Comparison of ENCODE assay signal across 28 cellular contexts in genomic region chr15:69703495-69704187, GRCh38.
A peak's percentile ranks its signal among the peaks of the same experiment; 100 is the strongest.
DNase-seq lines count a peak whose midpoint lies in the region; TF ChIP-seq lines count a peak whose summit lies in the region.
"Had no signal": no experiment of that assay in that cellular context is flagged by ENCODE, and none has a peak within 500 bp of the region (broad histone marks: within the 10 kb centered on the region; RNA-seq: fewer than 3 reads in every experiment).

No MANE protein-coding gene starts in this region.

- DNase-seq in DMS 273 (lab: John Stamatoyannopoulos, UW; ENCODE audit: unreplicated experiment) = peak; percentile 3
- no peak for DNase-seq in DMS 273 treated with DMSO at 0.1 percent for 48 hours (lab: John Stamatoyannopoulos, UW)
- peak; percentile 14 for DNase-seq in choroid plexus epithelial cell (ENCODE audit: low read depth)
- DNase-seq in middle frontal gyrus (ENCODE audit: extremely low spot score, low spot score) = peak; percentile 8
- no peak for DNase-seq in transverse colon
- DNase-seq in AG20443 (ENCODE audit: low spot score) = no peak
- no peak for DNase-seq in DMS53 treated with DMSO at 0.1 percent for 48 hours (lab: John Stamatoyannopoulos, UW; ENCODE audit: unreplicated experiment)
- no peak for DNase-seq in NOMO-1 treated with dmso at 0.1 percent for 144 hours (lab: John Stamatoyannopoulos, UW; ENCODE audit: unreplicated experiment)
- DNase-seq: activated CD4-positive, alpha-beta T cell treated with anti-CD3 and anti-CD28 coated beads for 36 hours; activated naive CD4-positive, alpha-beta T cell treated with anti-CD3 and anti-CD28 coated beads, Interleukin-2, amount 50 U/mL, for 16 hours; amniotic stem cell; effector memory CD4-positive, alpha-beta T cell; EL; erythroblast; islet precursor cell; KBM-7; left ventricle myocardium superior; mesendoderm; MM.1S; NCI-H2029 treated with DMSO at 0.1 percent for 48 hours; RPMI8226; stimulated activated CD4-positive, alpha-beta T cell treated with anti-CD3 and anti-CD28 coated beads, Interleukin-4, amount 100 ng/mL, for 1 hour; T-helper 9 cell had no signal

- peaks cover 6 to 7% of the 10 kb centered on the region in 2 donors for H3K9me3 ChIP-seq in transverse colon

- TF ChIP-seq EP300 in transverse colon (IDR thresholded peaks at IDR 0.05; ENCODE audit: low read depth) = no peak

- no peak for TF ChIP-seq CTCF in choroid plexus epithelial cell (conservative IDR thresholded peaks at IDR 0.05; ENCODE audit: low read depth, low read length)
- TF ChIP-seq CTCF in transverse colon (IDR thresholded peaks at IDR 0.05) = no peak

- in situ Hi-C loops in transverse colon (cut with MboI; ENCODE audit: low pct_ligation_motif_present in 1 of 4, low pct_unique_long_range_greater_than_20kb in 1 of 4, low sequenced_read_pairs in 3 of 4) = no loop called here

- intact Hi-C loops in transverse colon (cut with DNase I; ENCODE audit: low total_unique reads) = no loop called here

- H3K36me3 ChIP-seq in transverse colon = no peaks in the 10 kb centered on the region
- H3K36me3 ChIP-seq: cardiac muscle cell, neural progenitor cell, SJCRH30 had no signal

- H3K27me3 ChIP-seq in transverse colon = no peaks in the 10 kb centered on the region
- H3K27me3 ChIP-seq: cardiac muscle cell, neural progenitor cell, SJCRH30 had no signal

- no peak for TF ChIP-seq POLR2A in transverse colon (IDR thresholded peaks at IDR 0.05)

- WGBS in transverse colon (ENCODE audit: low coverage in 1 of 2), 2 donors = 68 to 74% methylated on average over 3 to 9 of the region's 9 CpGs

- H3K27ac ChIP-seq in transverse colon = peak overlapping the region in 3 of 4 donors; percentile 9 to 63 (median 36)
- H3K27ac ChIP-seq: 22Rv1, cardiac muscle cell, coronary artery, neural progenitor cell, SJCRH30 had no signal

- peaks cover 0 to 9% (median 0%) of the 10 kb centered on the region in 4 donors for H3K4me1 ChIP-seq in transverse colon
- H3K4me1 ChIP-seq: SJCRH30 had no signal

- H3K4me3 ChIP-seq in choroid plexus epithelial cell (ENCODE audit: low read depth, low read length) (no peak overlapping the region), transverse colon (no peak overlapping the region)
- H3K4me3 ChIP-seq: cardiac muscle cell, coronary artery, neural progenitor cell, SJCRH30 had no signal

Comparison
In these comparisons a context has a peak if more than half of its experiments do, and no peak if none do; other contexts are left out.
1. DNase-seq: peak in DMS 273 (single experiment), choroid plexus epithelial cell (single experiment) and middle frontal gyrus (single experiment); none in DMS 273 treated with DMSO at 0.1 percent for 48 hours (single experiment), transverse colon (single experiment), AG20443 (single experiment), DMS53 treated with DMSO at 0.1 percent for 48 hours (single experiment) and NOMO-1 treated with dmso at 0.1 percent for 144 hours (single experiment).